In the genomic region with DNA sequence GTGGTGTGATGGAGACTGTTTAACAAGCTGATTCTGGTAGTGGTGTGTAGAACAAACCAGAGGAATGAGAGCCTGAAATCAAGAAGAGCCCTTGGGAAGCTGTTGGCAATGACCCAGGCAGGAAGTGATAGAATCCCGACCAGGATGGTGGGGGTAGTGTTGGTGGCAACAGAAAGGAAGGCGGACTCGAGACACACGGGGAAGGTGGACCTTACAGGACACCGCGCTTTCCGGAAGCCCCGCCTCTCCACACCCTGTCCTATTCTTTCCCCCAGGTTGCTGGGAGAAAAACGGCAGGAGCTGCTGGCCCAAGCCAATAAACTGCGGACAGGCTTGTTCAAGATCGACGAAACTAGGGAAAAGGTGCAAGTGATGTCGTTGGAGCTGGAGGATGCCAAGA, we compare ENCODE assay signal across 14 cellular contexts. TPM values are rescaled to one million over a fixed set of nuclear protein-coding genes. Genes with fewer than 3 reads are reported as not detected.
DNase-seq lines count a peak whose midpoint lies in the region; ATAC-seq and TF ChIP-seq lines count a peak whose summit lies in the region.
"Had no signal": no experiment of that assay in that cellular context is flagged by ENCODE, and none has a peak within 500 bp of the region (broad histone marks: within the 10 kb centered on the region; RNA-seq: fewer than 3 reads in every experiment).

No MANE protein-coding gene starts in this region.

- no peaks in the 10 kb centered on the region for H3K36me3 Mint-ChIP-seq in activated naive CD4-positive, alpha-beta T cell treated with anti-CD3 and anti-CD28 coated beads, Interleukin-2, amount 10 ng/mL, durations not matched to agents 7 days and 5 days
- H3K36me3 Mint-ChIP-seq: stimulated activated naive B cell treated with anti-CD40 and anti-IgM and Interleukin-4, amounts not matched to agents 10 μg/mL and 1 μg/mL and 100 μg/mL, for 72 hours had no signal

- H3K4me3 ChIP-seq in parathyroid adenoma (ENCODE audit: low read depth, low read length) = peak overlapping the region; percentile 34
- H3K4me3 ChIP-seq in BE2C (ENCODE audit: low read depth, low read length) = no peak overlapping the region

- peak overlapping the region; percentile 94 for H2AFZ ChIP-seq in parathyroid adenoma

- H3K4me1 ChIP-seq in parathyroid adenoma = peaks cover 17% of the 10 kb centered on the region
- no peaks in the 10 kb centered on the region for H3K4me1 ChIP-seq in BE2C

- no peak for TF ChIP-seq CTCF in parathyroid adenoma (IDR thresholded peaks at IDR 0.05)
- no peak for TF ChIP-seq CTCF in BE2C (IDR thresholded peaks at IDR 0.05; ENCODE audit: low read depth, low read length)

- H3K27me3 ChIP-seq in parathyroid adenoma (ENCODE audit: control insufficient read depth, insufficient read depth, low read length) (no peaks in the 10 kb centered on the region), BE2C (no peaks in the 10 kb centered on the region)

- CTCF ChIA-PET in activated naive CD4-positive, alpha-beta T cell treated with anti-CD3 and anti-CD28 coated beads, Interleukin-2, amount 10 ng/mL, durations not matched to agents 7 days and 5 days (lab: Charles Lee) = interaction anchor here (1.0 kb wide), 1 partner anchor 61 kb away, joined by 3 read pairs; no protein-coding TSS in a partner anchor

- peaks cover 37% of the 10 kb centered on the region for H3K27me3 Mint-ChIP-seq in activated naive CD4-positive, alpha-beta T cell treated with anti-CD3 and anti-CD28 coated beads, Interleukin-2, amount 10 ng/mL, durations not matched to agents 7 days and 5 days

- H3K27ac Mint-ChIP-seq in activated naive CD4-positive, alpha-beta T cell treated with anti-CD3 and anti-CD28 coated beads, Interleukin-2, amount 10 ng/mL, durations not matched to agents 7 days and 5 days = no peak overlapping the region
- H3K27ac Mint-ChIP-seq: activated T-helper 1 cell treated with anti-CD3 and anti-CD28 coated beads, Interleukin-12 subunit alpha, Interleukin-12 subunit beta, Interleukin-2, Interleukin-4 antibody, amounts not matched to agents 30 ng/mL and 10 ng/mL and 1 ng/mL, durations not matched to agents 14 hours and 24 hours and 36 hours; stimulated activated naive B cell treated with anti-CD40 and anti-IgM and Interleukin-4, amounts not matched to agents 10 μg/mL and 1 μg/mL and 100 μg/mL, for 72 hours had no signal

- no peaks in the 10 kb centered on the region for H3K4me1 Mint-ChIP-seq in activated naive CD4-positive, alpha-beta T cell treated with anti-CD3 and anti-CD28 coated beads, Interleukin-2, amount 10 ng/mL, durations not matched to agents 7 days and 5 days

- H3K27ac ChIP-seq in parathyroid adenoma = peak overlapping the region; percentile 72

- H3K4me3 Mint-ChIP-seq in activated naive CD4-positive, alpha-beta T cell treated with anti-CD3 and anti-CD28 coated beads, Interleukin-2, amount 10 ng/mL, durations not matched to agents 7 days and 5 days = no peak overlapping the region
- H3K4me3 Mint-ChIP-seq: activated T-helper 1 cell treated with anti-CD3 and anti-CD28 coated beads, Interleukin-12 subunit alpha, Interleukin-12 subunit beta, Interleukin-2, Interleukin-4 antibody, amounts not matched to agents 30 ng/mL and 10 ng/mL and 1 ng/mL, durations not matched to agents 14 hours and 24 hours and 36 hours; stimulated activated naive B cell treated with anti-CD40 and anti-IgM and Interleukin-4, amounts not matched to agents 10 μg/mL and 1 μg/mL and 100 μg/mL, for 72 hours had no signal

- H3K9me3 ChIP-seq in parathyroid adenoma (ENCODE audit: control insufficient read depth, low read length) = no peaks in the 10 kb centered on the region
- H3K9me3 ChIP-seq in BE2C = no peaks in the 10 kb centered on the region

- H3K36me3 ChIP-seq in parathyroid adenoma (ENCODE audit: control insufficient read depth, insufficient read depth, low read length) = no peaks in the 10 kb centered on the region
- H3K36me3 ChIP-seq in BE2C = no peaks in the 10 kb centered on the region

- H3K9me3 Mint-ChIP-seq in activated naive CD4-positive, alpha-beta T cell treated with anti-CD3 and anti-CD28 coated beads, Interleukin-2, amount 10 ng/mL, durations not matched to agents 7 days and 5 days = no peaks in the 10 kb centered on the region
- H3K9me3 Mint-ChIP-seq: activated T-helper 1 cell treated with anti-CD3 and anti-CD28 coated beads, Interleukin-12 subunit alpha, Interleukin-12 subunit beta, Interleukin-2, Interleukin-4 antibody, amounts not matched to agents 30 ng/mL and 10 ng/mL and 1 ng/mL, durations not matched to agents 14 hours and 24 hours and 36 hours; stimulated activated naive B cell treated with anti-CD40 and anti-IgM and Interleukin-4, amounts not matched to agents 10 μg/mL and 1 μg/mL and 100 μg/mL, for 72 hours had no signal

- H3K4me2 ChIP-seq in parathyroid adenoma (ENCODE audit: low read length) = peak overlapping the region; percentile 61

- ATAC-seq in esophagus mucosa = peak; percentile 34
- ATAC-seq: stimulated activated naive B cell treated with anti-CD40 and anti-IgM and Interleukin-4, amounts not matched to agents 10 μg/mL and 1 μg/mL and 100 μg/mL, for 72 hours had no signal

- peak; percentile 40 for DNase-seq in Daoy (ENCODE audit: low read depth)
- DNase-seq in NCI-H774 (lab: John Stamatoyannopoulos, UW) = peak; percentile 8
- DNase-seq in BE2C = no peak
- no peak for DNase-seq in activated naive CD4-positive, alpha-beta T cell treated with anti-CD3 and anti-CD28 coated beads, Interleukin-2, amount 10 ng/mL, durations not matched to agents 7 days and 5 days
- DNase-seq in cerebellar nuclear complex (lab: John Stamatoyannopoulos, UW) = no peak
- no peak for DNase-seq in H4 (ENCODE audit: low spot score)
- DNase-seq: activated CD4-positive, CD25-positive, alpha-beta regulatory T cell treated with anti-CD3 and anti-CD28 coated beads, Interleukin-2, amount 50 U/mL, for 72 hours; GDM1; KG1; NCI-H2081; stimulated activated naive B cell treated with anti-CD40 and anti-IgM and Interleukin-4, amounts not matched to agents 10 μg/mL and 1 μg/mL and 100 μg/mL, for 72 hours had no signal

- H3K9ac ChIP-seq in parathyroid adenoma = no peak overlapping the region

- no peaks in the 10 kb centered on the region for H3K79me2 ChIP-seq in parathyroid adenoma

RNA-seq across cellular contexts. Expression of gene KDM6B, which starts 30.0 kb away (rescaled TPM):
- total RNA-seq in Daoy (2014; rRNA removed; shearing (Covaris generic)) = 0.11 and 0.60 TPM in 2 replicates
- total RNA-seq in esophagus mucosa = 16.7 TPM
- 28.2 TPM for polyA plus RNA-seq in BE2C (2012; ENCODE audit: insufficient read depth, insufficient read length, low read depth)
- total RNA-seq in H4 (2014; rRNA removed; shearing (Covaris generic)) = 0.21 and 4.1 TPM in 2 replicates

RNA-seq across cellular contexts. Expression of gene TMEM88, which starts 50.9 kb away (rescaled TPM):
- 0.46 TPM in 1 of 2 replicates, not detected in the other for total RNA-seq in Daoy (2014; rRNA removed; shearing (Covaris generic))
- total RNA-seq in esophagus mucosa = 1.7 TPM
- 98.8 TPM for polyA plus RNA-seq in BE2C (2012; ENCODE audit: insufficient read depth, insufficient read length, low read depth)
- total RNA-seq in H4 (2014; rRNA removed; shearing (Covaris generic)) = not detected in 2 replicates

RNA-seq across cellular contexts. Expression of gene NAA38, which starts 53.4 kb away (rescaled TPM):
- total RNA-seq in Daoy (2014; rRNA removed; shearing (Covaris generic)) = 99.2 and 136 TPM in 2 replicates
- 93.3 TPM for total RNA-seq in esophagus mucosa
- 331 TPM for polyA plus RNA-seq in BE2C (2012; ENCODE audit: insufficient read depth, insufficient read length, low read depth)
- total RNA-seq in H4 (2014; rRNA removed; shearing (Covaris generic)) = 70.3 and 104 TPM in 2 replicates

RNA-seq across cellular contexts. Expression of gene CYB5D1, which starts 53.8 kb away (rescaled TPM):
- 5.5 and 6.7 TPM in 2 replicates for total RNA-seq in Daoy (2014; rRNA removed; shearing (Covaris generic))
- 7.6 TPM for total RNA-seq in esophagus mucosa
- polyA plus RNA-seq in BE2C (2012; ENCODE audit: insufficient read depth, insufficient read length, low read depth) = 21.6 TPM
- 4.0 and 7.5 TPM in 2 replicates for total RNA-seq in H4 (2014; rRNA removed; shearing (Covaris generic))

Comparison
In these comparisons a context has a peak if more than half of its experiments do, and no peak if none do; other contexts are left out.
1. DNase-seq: peak in Daoy (single experiment) and NCI-H774 (single experiment); none in BE2C (single experiment), activated naive CD4-positive, alpha-beta T cell treated with anti-CD3 and anti-CD28 coated beads, Interleukin-2, amount 10 ng/mL, durations not matched to agents 7 days and 5 days (single experiment), cerebellar nuclear complex (0 of 2) and H4 (single experiment).